ENCODE assay signal across 13 cellular contexts in the genomic region with DNA sequence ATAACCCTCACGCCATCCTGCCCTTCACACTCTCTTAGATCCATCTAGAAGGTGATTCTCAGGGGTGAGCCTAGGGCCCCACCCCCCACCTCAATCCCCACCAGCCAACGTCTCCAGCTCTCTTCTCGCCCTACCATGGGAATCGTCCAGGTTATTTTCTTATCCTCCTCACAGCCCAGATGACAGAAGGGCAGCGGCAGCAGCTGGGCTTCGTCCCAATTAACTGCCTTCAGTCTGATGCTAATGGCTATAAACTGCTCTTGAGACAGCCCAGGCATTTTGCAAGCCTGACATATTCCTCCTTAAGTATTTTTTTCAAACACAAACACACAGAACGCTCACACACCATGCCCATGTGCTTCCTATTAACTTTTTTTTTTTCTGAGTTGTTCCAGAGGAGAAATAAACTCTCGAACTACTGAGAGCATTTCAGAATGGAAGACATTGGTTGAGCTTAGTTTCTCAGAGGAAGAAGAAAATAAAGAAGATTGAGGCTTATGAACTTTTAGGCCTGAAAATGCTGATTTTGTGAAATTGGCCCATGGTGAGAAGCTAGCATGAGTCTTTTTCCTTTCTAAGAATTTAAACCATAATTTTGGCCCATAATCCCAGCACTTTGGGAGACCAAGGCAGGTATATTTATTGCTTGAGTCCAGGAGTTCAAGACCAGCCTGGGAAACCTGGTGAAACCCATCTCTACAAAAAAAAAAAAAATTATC.
A peak's percentile ranks its signal among the peaks of the same experiment; 100 is the strongest.
DNase-seq lines count a peak whose midpoint lies in the region; ATAC-seq and TF ChIP-seq lines count a peak whose summit lies in the region.
"Had no signal": no experiment of that assay in that cellular context is flagged by ENCODE, and none has a peak within 500 bp of the region (broad histone marks: within the 10 kb centered on the region; RNA-seq: fewer than 3 reads in every experiment).

No MANE protein-coding gene starts in this region.

- peaks cover 0 to 6% of the 10 kb centered on the region in 2 experiments for H3K36me3 ChIP-seq in trophoblast cell (ENCODE audit: control insufficient read depth in 1 of 2, insufficient read depth in 2 of 2, low read length in 2 of 2)
- H3K36me3 ChIP-seq: colonic mucosa, stomach had no signal

- no peak overlapping the region for H2BK12ac ChIP-seq in trophoblast cell (ENCODE audit: low read length)

- no peaks in the 10 kb centered on the region for H3K27me3 ChIP-seq in trophoblast cell (ENCODE audit: insufficient read depth, low read length)
- peaks cover 0 to 4% (median 0%) of the 10 kb centered on the region in 45 donors for H3K27me3 ChIP-seq in dorsolateral prefrontal cortex
- H3K27me3 ChIP-seq: colonic mucosa had no signal

- H3K4me3 ChIP-seq in trophoblast cell (ENCODE audit: low read depth, low read length) (peak overlapping the region; percentile 10), dorsolateral prefrontal cortex (no peak overlapping the region)
- H3K4me3 ChIP-seq: colonic mucosa, stomach had no signal

- WGBS in trophoblast cell (ENCODE audit: extremely low coverage, insufficient coverage, insufficient read length): no CpG with 5 or more reads among the region's 8 CpGs

- H3K9ac ChIP-seq in trophoblast cell (ENCODE audit: low read length): no peak overlapping the region

- H2AFZ ChIP-seq in trophoblast cell (ENCODE audit: insufficient read depth, low read length, poor library complexity): no peak overlapping the region

- H3K18ac ChIP-seq in trophoblast cell (ENCODE audit: low read length): no peak overlapping the region

- intact Hi-C loops in dorsolateral prefrontal cortex (cut with DNase I): no loop called here

- H4K12ac ChIP-seq in trophoblast cell (ENCODE audit: low read depth, low read length): no peak overlapping the region

- H3K4ac ChIP-seq in trophoblast cell (ENCODE audit: low read depth, low read length): no peak overlapping the region

- H4K8ac ChIP-seq in trophoblast cell (ENCODE audit: low read depth, low read length): no peak overlapping the region

- no peak overlapping the region for H3K14ac ChIP-seq in trophoblast cell (ENCODE audit: low read length)

- H4K91ac ChIP-seq in trophoblast cell (ENCODE audit: low read depth, low read length): no peak overlapping the region

- H3K27ac ChIP-seq in trophoblast cell (ENCODE audit: low read depth, low read length) (peak overlapping the region; percentile 40), dorsolateral prefrontal cortex (no peak overlapping the region)
- H3K27ac ChIP-seq: colonic mucosa, stomach had no signal

- no peak for TF ChIP-seq CTCF in AG09319 (IDR thresholded peaks at IDR 0.05; ENCODE audit: low read depth, low read length)
- TF ChIP-seq CTCF in dorsolateral prefrontal cortex (IDR thresholded peaks at IDR 0.05 in 54 of 56, conservative IDR thresholded peaks at IDR 0.05 in 2 of 56; ENCODE audit: low read depth in 1 of 56, partially characterized antibody in 56 of 56): no peak

- DNase-seq in AG09319 (ENCODE audit: extremely low read depth, low read depth): peak; percentile 86
- peak; percentile 77 for DNase-seq in NCI-H2171 (lab: John Stamatoyannopoulos, UW)
- peak; percentile 97 for DNase-seq in fibroblast of peridontal ligament (ENCODE audit: extremely low read depth)
- no peak for DNase-seq in trophoblast cell
- no peak for DNase-seq in putamen (ENCODE audit: low spot score)
- no peak for DNase-seq in dorsolateral prefrontal cortex
- DNase-seq: activated CD4-positive, alpha-beta T cell treated with anti-CD3 and anti-CD28 coated beads, Interleukin-2, amount 50 U/mL, for 1 hour; colonic mucosa; NCI-H526; stimulated activated CD4-positive, alpha-beta T cell treated with anti-CD3 and anti-CD28 coated beads, Interleukin-2, amount 100 ng/mL, for 24 hours; stomach had no signal

- peaks cover 7 to 9% of the 10 kb centered on the region in 2 experiments for H3K4me1 ChIP-seq in trophoblast cell (ENCODE audit: control insufficient read depth in 1 of 2, insufficient read depth in 2 of 2, low read length in 2 of 2)
- H3K4me1 ChIP-seq: colonic mucosa had no signal

- no peaks in the 10 kb centered on the region for H3K79me2 ChIP-seq in trophoblast cell (ENCODE audit: control insufficient read depth, insufficient read depth, low read length, poor library complexity)

- no peak overlapping the region for H3K4me2 ChIP-seq in trophoblast cell (ENCODE audit: low read length)

- ATAC-seq in HG03571 (IDR thresholded peaks at IDR 0.05; ENCODE audit: unreplicated experiment): no peak
- no peak for ATAC-seq in HG03469 (IDR thresholded peaks at IDR 0.05; ENCODE audit: unreplicated experiment)

- H3K79me1 ChIP-seq in trophoblast cell (ENCODE audit: low read length): peaks cover 2% of the 10 kb centered on the region

- no peaks in the 10 kb centered on the region for H3K9me3 ChIP-seq in trophoblast cell (ENCODE audit: insufficient read depth, low read depth, low read length)
- H3K9me3 ChIP-seq: colonic mucosa, stomach had no signal

- H2BK120ac ChIP-seq in trophoblast cell (ENCODE audit: insufficient read depth, low read length, poor library complexity): no peak overlapping the region

- no peak overlapping the region for H3K23ac ChIP-seq in trophoblast cell (ENCODE audit: low read length)

- no peak overlapping the region for H2BK5ac ChIP-seq in trophoblast cell (ENCODE audit: low read depth, low read length, poor library complexity)

- no peak overlapping the region for H2AK5ac ChIP-seq in trophoblast cell (ENCODE audit: low read length)

Comparison
In these comparisons a context has a peak if more than half of its experiments do, and no peak if none do; other contexts are left out.
1. DNase-seq: peak in AG09319 (single experiment), NCI-H2171 (single experiment) and fibroblast of peridontal ligament (single experiment); none in trophoblast cell (0 of 2), putamen (single experiment) and dorsolateral prefrontal cortex (0 of 10).